In the genomic region with DNA sequence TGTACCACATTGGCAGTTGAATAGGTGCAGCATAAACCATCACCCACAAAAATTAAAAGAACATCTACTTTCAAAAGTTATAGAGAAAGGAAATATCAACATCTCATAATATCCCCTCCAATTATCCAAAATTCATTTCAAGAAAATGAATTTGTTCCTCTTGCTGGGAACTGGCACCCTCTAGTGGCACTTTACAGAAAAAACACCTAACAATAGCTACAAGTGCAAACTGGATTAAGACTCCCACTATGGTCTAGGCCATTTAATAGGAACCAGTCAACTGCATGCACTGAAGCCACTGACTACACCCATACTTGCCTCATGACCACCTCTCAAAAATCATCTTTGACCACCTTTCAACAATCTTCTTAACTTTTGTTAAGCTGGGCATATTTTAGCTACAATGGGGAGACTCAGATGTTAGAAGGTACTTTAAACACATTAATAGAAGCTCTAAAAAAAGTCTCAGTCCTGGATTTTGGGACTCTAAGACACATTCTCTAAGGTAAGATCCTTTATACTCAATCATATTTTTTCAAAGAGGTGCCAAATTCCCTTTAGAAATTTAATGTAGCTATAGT, we compare ENCODE assay signal across 2 cellular contexts.
TF ChIP-seq lines count a peak whose summit lies in the region.

No MANE protein-coding gene starts in this region.

TF ChIP-seq in Ishikawa, 13 proteins besides CTCF, POLR2A, EP300 and RAD21 (continued from another document):
- TF ChIP-seq, protein P1, sequence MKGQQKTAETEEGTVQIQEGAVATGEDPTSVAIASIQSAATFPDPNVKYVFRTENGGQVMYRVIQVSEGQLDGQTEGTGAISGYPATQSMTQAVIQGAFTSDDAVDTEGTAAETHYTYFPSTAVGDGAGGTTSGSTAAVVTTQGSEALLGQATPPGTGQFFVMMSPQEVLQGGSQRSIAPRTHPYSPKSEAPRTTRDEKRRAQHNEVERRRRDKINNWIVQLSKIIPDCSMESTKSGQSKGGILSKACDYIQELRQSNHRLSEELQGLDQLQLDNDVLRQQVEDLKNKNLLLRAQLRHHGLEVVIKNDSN (IDR thresholded peaks at IDR 0.05), result no peak
- no peak for TF ChIP-seq TEAD4 (IDR thresholded peaks at IDR 0.05)
- TF ChIP-seq, protein P2, sequence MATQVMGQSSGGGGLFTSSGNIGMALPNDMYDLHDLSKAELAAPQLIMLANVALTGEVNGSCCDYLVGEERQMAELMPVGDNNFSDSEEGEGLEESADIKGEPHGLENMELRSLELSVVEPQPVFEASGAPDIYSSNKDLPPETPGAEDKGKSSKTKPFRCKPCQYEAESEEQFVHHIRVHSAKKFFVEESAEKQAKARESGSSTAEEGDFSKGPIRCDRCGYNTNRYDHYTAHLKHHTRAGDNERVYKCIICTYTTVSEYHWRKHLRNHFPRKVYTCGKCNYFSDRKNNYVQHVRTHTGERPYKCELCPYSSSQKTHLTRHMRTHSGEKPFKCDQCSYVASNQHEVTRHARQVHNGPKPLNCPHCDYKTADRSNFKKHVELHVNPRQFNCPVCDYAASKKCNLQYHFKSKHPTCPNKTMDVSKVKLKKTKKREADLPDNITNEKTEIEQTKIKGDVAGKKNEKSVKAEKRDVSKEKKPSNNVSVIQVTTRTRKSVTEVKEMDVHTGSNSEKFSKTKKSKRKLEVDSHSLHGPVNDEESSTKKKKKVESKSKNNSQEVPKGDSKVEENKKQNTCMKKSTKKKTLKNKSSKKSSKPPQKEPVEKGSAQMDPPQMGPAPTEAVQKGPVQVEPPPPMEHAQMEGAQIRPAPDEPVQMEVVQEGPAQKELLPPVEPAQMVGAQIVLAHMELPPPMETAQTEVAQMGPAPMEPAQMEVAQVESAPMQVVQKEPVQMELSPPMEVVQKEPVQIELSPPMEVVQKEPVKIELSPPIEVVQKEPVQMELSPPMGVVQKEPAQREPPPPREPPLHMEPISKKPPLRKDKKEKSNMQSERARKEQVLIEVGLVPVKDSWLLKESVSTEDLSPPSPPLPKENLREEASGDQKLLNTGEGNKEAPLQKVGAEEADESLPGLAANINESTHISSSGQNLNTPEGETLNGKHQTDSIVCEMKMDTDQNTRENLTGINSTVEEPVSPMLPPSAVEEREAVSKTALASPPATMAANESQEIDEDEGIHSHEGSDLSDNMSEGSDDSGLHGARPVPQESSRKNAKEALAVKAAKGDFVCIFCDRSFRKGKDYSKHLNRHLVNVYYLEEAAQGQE (IDR thresholded peaks at IDR 0.05; ENCODE audit: low read depth), result no peak
- no peak for TF ChIP-seq TAF1 (IDR thresholded peaks at IDR 0.05; ENCODE audit: low read depth)
- no peak for TF ChIP-seq CREB1 (IDR thresholded peaks at IDR 0.05; ENCODE audit: low read depth)
- no peak for TF ChIP-seq CEBPB (IDR thresholded peaks at IDR 0.05)
- no peak for TF ChIP-seq FOXM1 (IDR thresholded peaks at IDR 0.05; ENCODE audit: borderline replicate concordance, low read depth)

TF ChIP-seq in H1, 55 proteins besides CTCF, POLR2A, EP300 and RAD21 (continued from another document):
- TF ChIP-seq, protein P3, sequence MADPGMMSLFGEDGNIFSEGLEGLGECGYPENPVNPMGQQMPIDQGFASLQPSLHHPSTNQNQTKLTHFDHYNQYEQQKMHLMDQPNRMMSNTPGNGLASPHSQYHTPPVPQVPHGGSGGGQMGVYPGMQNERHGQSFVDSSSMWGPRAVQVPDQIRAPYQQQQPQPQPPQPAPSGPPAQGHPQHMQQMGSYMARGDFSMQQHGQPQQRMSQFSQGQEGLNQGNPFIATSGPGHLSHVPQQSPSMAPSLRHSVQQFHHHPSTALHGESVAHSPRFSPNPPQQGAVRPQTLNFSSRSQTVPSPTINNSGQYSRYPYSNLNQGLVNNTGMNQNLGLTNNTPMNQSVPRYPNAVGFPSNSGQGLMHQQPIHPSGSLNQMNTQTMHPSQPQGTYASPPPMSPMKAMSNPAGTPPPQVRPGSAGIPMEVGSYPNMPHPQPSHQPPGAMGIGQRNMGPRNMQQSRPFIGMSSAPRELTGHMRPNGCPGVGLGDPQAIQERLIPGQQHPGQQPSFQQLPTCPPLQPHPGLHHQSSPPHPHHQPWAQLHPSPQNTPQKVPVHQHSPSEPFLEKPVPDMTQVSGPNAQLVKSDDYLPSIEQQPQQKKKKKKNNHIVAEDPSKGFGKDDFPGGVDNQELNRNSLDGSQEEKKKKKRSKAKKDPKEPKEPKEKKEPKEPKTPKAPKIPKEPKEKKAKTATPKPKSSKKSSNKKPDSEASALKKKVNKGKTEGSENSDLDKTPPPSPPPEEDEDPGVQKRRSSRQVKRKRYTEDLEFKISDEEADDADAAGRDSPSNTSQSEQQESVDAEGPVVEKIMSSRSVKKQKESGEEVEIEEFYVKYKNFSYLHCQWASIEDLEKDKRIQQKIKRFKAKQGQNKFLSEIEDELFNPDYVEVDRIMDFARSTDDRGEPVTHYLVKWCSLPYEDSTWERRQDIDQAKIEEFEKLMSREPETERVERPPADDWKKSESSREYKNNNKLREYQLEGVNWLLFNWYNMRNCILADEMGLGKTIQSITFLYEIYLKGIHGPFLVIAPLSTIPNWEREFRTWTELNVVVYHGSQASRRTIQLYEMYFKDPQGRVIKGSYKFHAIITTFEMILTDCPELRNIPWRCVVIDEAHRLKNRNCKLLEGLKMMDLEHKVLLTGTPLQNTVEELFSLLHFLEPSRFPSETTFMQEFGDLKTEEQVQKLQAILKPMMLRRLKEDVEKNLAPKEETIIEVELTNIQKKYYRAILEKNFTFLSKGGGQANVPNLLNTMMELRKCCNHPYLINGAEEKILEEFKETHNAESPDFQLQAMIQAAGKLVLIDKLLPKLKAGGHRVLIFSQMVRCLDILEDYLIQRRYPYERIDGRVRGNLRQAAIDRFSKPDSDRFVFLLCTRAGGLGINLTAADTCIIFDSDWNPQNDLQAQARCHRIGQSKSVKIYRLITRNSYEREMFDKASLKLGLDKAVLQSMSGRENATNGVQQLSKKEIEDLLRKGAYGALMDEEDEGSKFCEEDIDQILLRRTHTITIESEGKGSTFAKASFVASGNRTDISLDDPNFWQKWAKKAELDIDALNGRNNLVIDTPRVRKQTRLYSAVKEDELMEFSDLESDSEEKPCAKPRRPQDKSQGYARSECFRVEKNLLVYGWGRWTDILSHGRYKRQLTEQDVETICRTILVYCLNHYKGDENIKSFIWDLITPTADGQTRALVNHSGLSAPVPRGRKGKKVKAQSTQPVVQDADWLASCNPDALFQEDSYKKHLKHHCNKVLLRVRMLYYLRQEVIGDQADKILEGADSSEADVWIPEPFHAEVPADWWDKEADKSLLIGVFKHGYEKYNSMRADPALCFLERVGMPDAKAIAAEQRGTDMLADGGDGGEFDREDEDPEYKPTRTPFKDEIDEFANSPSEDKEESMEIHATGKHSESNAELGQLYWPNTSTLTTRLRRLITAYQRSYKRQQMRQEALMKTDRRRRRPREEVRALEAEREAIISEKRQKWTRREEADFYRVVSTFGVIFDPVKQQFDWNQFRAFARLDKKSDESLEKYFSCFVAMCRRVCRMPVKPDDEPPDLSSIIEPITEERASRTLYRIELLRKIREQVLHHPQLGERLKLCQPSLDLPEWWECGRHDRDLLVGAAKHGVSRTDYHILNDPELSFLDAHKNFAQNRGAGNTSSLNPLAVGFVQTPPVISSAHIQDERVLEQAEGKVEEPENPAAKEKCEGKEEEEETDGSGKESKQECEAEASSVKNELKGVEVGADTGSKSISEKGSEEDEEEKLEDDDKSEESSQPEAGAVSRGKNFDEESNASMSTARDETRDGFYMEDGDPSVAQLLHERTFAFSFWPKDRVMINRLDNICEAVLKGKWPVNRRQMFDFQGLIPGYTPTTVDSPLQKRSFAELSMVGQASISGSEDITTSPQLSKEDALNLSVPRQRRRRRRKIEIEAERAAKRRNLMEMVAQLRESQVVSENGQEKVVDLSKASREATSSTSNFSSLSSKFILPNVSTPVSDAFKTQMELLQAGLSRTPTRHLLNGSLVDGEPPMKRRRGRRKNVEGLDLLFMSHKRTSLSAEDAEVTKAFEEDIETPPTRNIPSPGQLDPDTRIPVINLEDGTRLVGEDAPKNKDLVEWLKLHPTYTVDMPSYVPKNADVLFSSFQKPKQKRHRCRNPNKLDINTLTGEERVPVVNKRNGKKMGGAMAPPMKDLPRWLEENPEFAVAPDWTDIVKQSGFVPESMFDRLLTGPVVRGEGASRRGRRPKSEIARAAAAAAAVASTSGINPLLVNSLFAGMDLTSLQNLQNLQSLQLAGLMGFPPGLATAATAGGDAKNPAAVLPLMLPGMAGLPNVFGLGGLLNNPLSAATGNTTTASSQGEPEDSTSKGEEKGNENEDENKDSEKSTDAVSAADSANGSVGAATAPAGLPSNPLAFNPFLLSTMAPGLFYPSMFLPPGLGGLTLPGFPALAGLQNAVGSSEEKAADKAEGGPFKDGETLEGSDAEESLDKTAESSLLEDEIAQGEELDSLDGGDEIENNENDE (IDR thresholded peaks at IDR 0.05; ENCODE audit: insufficient replicate concordance, low read length), result no peak
